1 cellular context compared by ENCODE assay signal in genomic region chr1:1438531-1439381, GRCh38.
TF ChIP-seq lines count a peak whose summit lies in the region.

No MANE protein-coding gene starts in this region.

TF ChIP-seq in HEK293T, 16 proteins besides CTCF, POLR2A, EP300 and RAD21:
- TF ChIP-seq FOXM1 (IDR thresholded peaks at IDR 0.05; ENCODE audit: borderline replicate concordance) (no peak), NFRKB (IDR thresholded peaks at IDR 0.05) (no peak), ARNT (IDR thresholded peaks at IDR 0.05) (no peak), TARDBP (IDR thresholded peaks at IDR 0.05) (no peak), BHLHE40 (IDR thresholded peaks at IDR 0.05; ENCODE audit: borderline replicate concordance) (no peak), SUZ12 (IDR thresholded peaks at IDR 0.05) (no peak), FOXA1 (IDR thresholded peaks at IDR 0.05) (no peak), ZNF384 (IDR thresholded peaks at IDR 0.05) (no peak)
